ENCODE assay signal across 1 cellular context in the genomic region with DNA sequence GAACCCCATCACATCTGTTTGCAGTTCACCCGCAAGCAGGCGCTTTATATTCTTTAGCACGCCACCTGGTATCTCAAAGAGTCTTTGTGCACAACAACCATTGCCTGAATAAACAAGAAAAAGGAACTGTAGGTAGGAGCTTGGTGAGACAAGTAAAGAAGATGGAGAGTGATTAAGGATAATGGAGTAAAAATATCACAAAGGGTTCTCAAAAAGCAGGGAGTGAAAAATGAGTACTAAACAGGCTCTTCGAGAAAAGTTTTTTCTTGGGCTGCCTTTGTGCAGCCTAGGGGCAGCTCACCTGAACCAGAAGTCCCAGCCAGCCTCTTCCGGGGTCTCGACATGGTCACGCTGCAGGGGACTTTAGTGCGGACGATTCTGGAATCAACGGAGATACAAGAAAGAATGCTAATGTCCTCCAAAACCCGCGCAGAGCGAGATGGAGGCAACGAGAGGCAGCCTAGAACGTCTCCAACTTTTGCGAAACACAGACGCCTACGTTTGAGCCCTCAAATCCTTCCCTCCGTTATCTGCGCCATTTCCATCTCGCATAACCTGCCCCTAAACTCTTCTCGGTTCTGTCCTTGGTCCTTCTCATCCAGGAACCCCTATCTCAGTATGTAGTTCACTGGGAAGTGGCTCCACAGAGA.
A peak's percentile ranks its signal among the peaks of the same experiment; 100 is the strongest.
TF ChIP-seq lines count a peak whose summit lies in the region.

No MANE protein-coding gene starts in this region.

TF ChIP-seq in SK-N-SH, 30 proteins besides CTCF, POLR2A, EP300 and RAD21 (continued from another document):
- TF ChIP-seq, protein P1, sequence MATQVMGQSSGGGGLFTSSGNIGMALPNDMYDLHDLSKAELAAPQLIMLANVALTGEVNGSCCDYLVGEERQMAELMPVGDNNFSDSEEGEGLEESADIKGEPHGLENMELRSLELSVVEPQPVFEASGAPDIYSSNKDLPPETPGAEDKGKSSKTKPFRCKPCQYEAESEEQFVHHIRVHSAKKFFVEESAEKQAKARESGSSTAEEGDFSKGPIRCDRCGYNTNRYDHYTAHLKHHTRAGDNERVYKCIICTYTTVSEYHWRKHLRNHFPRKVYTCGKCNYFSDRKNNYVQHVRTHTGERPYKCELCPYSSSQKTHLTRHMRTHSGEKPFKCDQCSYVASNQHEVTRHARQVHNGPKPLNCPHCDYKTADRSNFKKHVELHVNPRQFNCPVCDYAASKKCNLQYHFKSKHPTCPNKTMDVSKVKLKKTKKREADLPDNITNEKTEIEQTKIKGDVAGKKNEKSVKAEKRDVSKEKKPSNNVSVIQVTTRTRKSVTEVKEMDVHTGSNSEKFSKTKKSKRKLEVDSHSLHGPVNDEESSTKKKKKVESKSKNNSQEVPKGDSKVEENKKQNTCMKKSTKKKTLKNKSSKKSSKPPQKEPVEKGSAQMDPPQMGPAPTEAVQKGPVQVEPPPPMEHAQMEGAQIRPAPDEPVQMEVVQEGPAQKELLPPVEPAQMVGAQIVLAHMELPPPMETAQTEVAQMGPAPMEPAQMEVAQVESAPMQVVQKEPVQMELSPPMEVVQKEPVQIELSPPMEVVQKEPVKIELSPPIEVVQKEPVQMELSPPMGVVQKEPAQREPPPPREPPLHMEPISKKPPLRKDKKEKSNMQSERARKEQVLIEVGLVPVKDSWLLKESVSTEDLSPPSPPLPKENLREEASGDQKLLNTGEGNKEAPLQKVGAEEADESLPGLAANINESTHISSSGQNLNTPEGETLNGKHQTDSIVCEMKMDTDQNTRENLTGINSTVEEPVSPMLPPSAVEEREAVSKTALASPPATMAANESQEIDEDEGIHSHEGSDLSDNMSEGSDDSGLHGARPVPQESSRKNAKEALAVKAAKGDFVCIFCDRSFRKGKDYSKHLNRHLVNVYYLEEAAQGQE (IDR thresholded peaks at IDR 0.05; ENCODE audit: low read depth, low read length): peak; percentile 65; the same call in 1 of the 2 replicates
- TF ChIP-seq CHD2 (IDR thresholded peaks at IDR 0.05; ENCODE audit: low read length, partially characterized antibody): no peak
TF ChIP-seq in SK-N-SH: peak in this region for 1.
